8 cellular contexts compared by ENCODE assay signal in the genomic region with DNA sequence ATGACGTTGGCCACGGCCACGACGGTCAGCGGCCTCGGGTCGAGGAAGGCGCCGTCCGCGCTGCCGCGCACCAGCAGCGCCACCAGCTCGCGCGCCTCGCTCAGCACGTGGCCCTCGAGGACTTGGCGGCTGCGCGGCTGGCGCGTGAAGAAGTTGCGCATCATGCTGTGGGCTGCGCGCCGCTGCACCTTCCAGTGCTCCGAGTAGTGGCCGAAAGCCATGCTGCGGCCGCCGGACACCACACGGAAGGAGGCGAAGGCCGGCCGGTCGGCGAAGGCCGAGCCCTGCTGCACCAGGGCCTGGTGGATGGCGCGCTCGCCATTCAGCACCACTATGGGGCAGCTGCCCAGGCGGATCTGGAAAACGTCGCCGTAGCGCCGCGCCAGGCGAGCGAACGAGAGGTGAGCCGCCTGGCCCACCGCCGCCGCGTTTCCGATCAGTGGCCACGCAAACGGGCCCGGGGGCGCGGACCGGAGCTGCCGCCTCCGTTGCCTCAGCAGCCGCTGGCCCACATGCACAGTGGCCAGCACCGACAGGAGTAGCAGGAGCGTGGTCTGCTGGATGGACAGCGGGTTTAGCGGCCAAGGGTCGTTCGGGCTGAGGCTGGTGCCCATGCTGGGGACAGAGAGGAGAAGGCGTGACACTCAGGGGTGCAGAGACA. TPM values are rescaled to one million over a fixed set of nuclear protein-coding genes. Genes with fewer than 3 reads are reported as not detected.
DNase-seq lines count a peak whose midpoint lies in the region; ATAC-seq, FAIRE-seq and TF ChIP-seq lines count a peak whose summit lies in the region.

No MANE protein-coding gene starts in this region.

- no peak overlapping the region for H3K14ac ChIP-seq in H1 (ENCODE audit: insufficient read length)

- H3K9me3 ChIP-seq in H1 (ENCODE audit: insufficient read depth in 2 of 2, low read depth in 1 of 2, low read length in 1 of 2) = no peaks in the 10 kb centered on the region; a peak in 1 of 4 replicates
- H3K9me3 ChIP-seq in mesodermal cell (ENCODE audit: control insufficient read depth, low read length) = no peaks in the 10 kb centered on the region
- no peaks in the 10 kb centered on the region for H3K9me3 ChIP-seq in SJCRH30 (replicated peaks)

- peak overlapping the region; percentile 90 for H3K18ac ChIP-seq in H1 (ENCODE audit: extremely low read depth, low read length)

- H3K4me1 ChIP-seq in H1 (replicated peaks in 1 of 4; ENCODE audit: control insufficient read depth in 3 of 4, insufficient read depth in 4 of 4, low read length in 3 of 4) (peaks cover 9 to 30% (median 19%) of the 10 kb centered on the region in 4 experiments), mesodermal cell (ENCODE audit: control insufficient read depth, insufficient read depth, low read length, poor library complexity, severe bottlenecking) (peaks cover 14% of the 10 kb centered on the region), SJCRH30 (no peaks in the 10 kb centered on the region)

- FAIRE-seq in H1 (lab: Jason Lieb, UNC) = no peak

- H3K27me3 ChIP-seq in H1 (replicated peaks in 1 of 4; ENCODE audit: control insufficient read depth in 3 of 4, extremely low read depth in 1 of 4, insufficient read depth in 3 of 4, low read length in 3 of 4) (peaks cover 31 to 61% (median 51%) of the 10 kb centered on the region in 4 experiments), SJCRH30 (no peaks in the 10 kb centered on the region)

- peak overlapping the region; percentile 84; the same call in 1 of the 2 replicates for H2BK15ac ChIP-seq in H1 (ENCODE audit: low read length)

- peaks cover 3% of the 10 kb centered on the region for H3K36me3 Mint-ChIP-seq in stimulated activated naive CD8-positive, alpha-beta T cell treated with anti-CD3 and anti-CD28 coated beads, Interleukin-15, Interleukin-2, amounts not matched to agents 100 ng/mL and 50 ng/mL, for 24 hours (ENCODE audit: low read depth)

- no peak overlapping the region for H3K56ac ChIP-seq in H1 (replicated peaks; ENCODE audit: insufficient read length, low read depth, low read length)

- H3K27ac Mint-ChIP-seq in stimulated activated naive CD8-positive, alpha-beta T cell treated with anti-CD3 and anti-CD28 coated beads, Interleukin-15, Interleukin-2, amounts not matched to agents 100 ng/mL and 50 ng/mL, for 24 hours = no peak overlapping the region

- no peak for TF ChIP-seq EP300 in H1 (IDR thresholded peaks at IDR 0.05; ENCODE audit: borderline replicate concordance in 1 of 2, low read depth in 2 of 2, low read length in 2 of 2)

- H3K23ac ChIP-seq in H1 (ENCODE audit: insufficient read length) = no peak overlapping the region

- H3K27me3 Mint-ChIP-seq in stimulated activated naive CD8-positive, alpha-beta T cell treated with anti-CD3 and anti-CD28 coated beads, Interleukin-15, Interleukin-2, amounts not matched to agents 100 ng/mL and 50 ng/mL, for 24 hours = peaks cover 66% of the 10 kb centered on the region

- no peaks in the 10 kb centered on the region for H3K9me3 Mint-ChIP-seq in stimulated activated naive CD8-positive, alpha-beta T cell treated with anti-CD3 and anti-CD28 coated beads, Interleukin-15, Interleukin-2, amounts not matched to agents 100 ng/mL and 50 ng/mL, for 24 hours

- H4K20me1 ChIP-seq in H1 (replicated peaks in 1 of 2; ENCODE audit: control insufficient read depth in 1 of 2, insufficient read depth in 2 of 2, low read length in 2 of 2) = no peaks in the 10 kb centered on the region

- POLR2A ChIA-PET in H1 (lab: Charles Lee; ENCODE audit: partially characterized antibody) = interaction anchor here (0.9 to 3.6 kb wide), 7 partner anchors 8 to 33 kb away, joined by 3 to 27 read pairs (median 3); no protein-coding TSS in a partner anchor

- CTCF ChIA-PET in H1 (lab: Charles Lee; ENCODE audit: partially characterized antibody) = interaction anchor here (0.6 to 6.5 kb wide), 8 partner anchors 10 to 394 kb away, joined by 3 to 76 read pairs (median 4); no protein-coding TSS in a partner anchor

- TF ChIP-seq RAD21 in H1 (IDR thresholded peaks at IDR 0.05 in 1 of 2, conservative IDR thresholded peaks at IDR 0.05 in 1 of 2; ENCODE audit: low read depth in 2 of 2, low read length in 2 of 2) = no peak

- peak overlapping the region; percentile 90 for H4K91ac ChIP-seq in H1 (replicated peaks; ENCODE audit: insufficient read length, low read length)

- H3K79me2 ChIP-seq in H1 (ENCODE audit: control insufficient read depth in 1 of 2, insufficient read depth in 2 of 2, low read length in 2 of 2) = no peaks in the 10 kb centered on the region

- DNase-seq in stimulated activated naive CD8-positive, alpha-beta T cell treated with anti-CD3 and anti-CD28 coated beads, Interleukin-15, Interleukin-2, amounts not matched to agents 100 U/mL and 50 U/mL, for 24 hours = no peak
- peak in 1 of 2 experiments; percentile 77 for DNase-seq in H1 (ENCODE audit: low read depth in 1 of 2, low spot score in 2 of 2)
- no peak for DNase-seq in DMS79 treated with DMSO at 0.1 percent for 48 hours (lab: John Stamatoyannopoulos, UW)
- DNase-seq in GM19240 (ENCODE audit: insufficient read length, low spot score) = no peak
- no peak for DNase-seq in SJCRH30

- no peak overlapping the region for H3K4ac ChIP-seq in H1 (replicated peaks; ENCODE audit: insufficient read length, low read depth, low read length)

- WGBS in H1 (ENCODE audit: extremely low coverage in 1 of 2, insufficient coverage in 1 of 2, insufficient read length in 1 of 2, insufficient replicate concordance in 2 of 2, low coverage in 1 of 2, low lambda C conversion rate in 2 of 2, missing lambda C conversion rate in 1 of 2), 2 experiments = 5% methylated on average over 50 of the region's 76 CpGs; no CpG with 5 or more reads in 1 of the 2 experiments
- 8 to 12% methylated on average over 51 to 70 of the region's 76 CpGs for WGBS in mesodermal cell (ENCODE audit: insufficient coverage in 2 of 2), 2 experiments

- H3K4me3 Mint-ChIP-seq in stimulated activated naive CD8-positive, alpha-beta T cell treated with anti-CD3 and anti-CD28 coated beads, Interleukin-15, Interleukin-2, amounts not matched to agents 100 ng/mL and 50 ng/mL, for 24 hours = peak overlapping the region; percentile 53

- H3K79me1 ChIP-seq in H1 (ENCODE audit: low read depth, low read length) = no peaks in the 10 kb centered on the region

- no peak overlapping the region for H2AK5ac ChIP-seq in H1 (ENCODE audit: low read depth, low read length)

- peaks cover 31% of the 10 kb centered on the region for H3K4me1 Mint-ChIP-seq in stimulated activated naive CD8-positive, alpha-beta T cell treated with anti-CD3 and anti-CD28 coated beads, Interleukin-15, Interleukin-2, amounts not matched to agents 100 ng/mL and 50 ng/mL, for 24 hours (ENCODE audit: low read depth)

- H2BK12ac ChIP-seq in H1 (ENCODE audit: low read depth, low read length) = peak overlapping the region; percentile 100; the same call in 1 of the 2 replicates

- no peak overlapping the region for H3K9ac ChIP-seq in H1 (replicated peaks in 1 of 4; ENCODE audit: extremely low read depth in 1 of 4, low read depth in 3 of 4, low read length in 3 of 4)

- H3K23me2 ChIP-seq in H1 (ENCODE audit: low read depth, low read length) = peaks cover 26% of the 10 kb centered on the region

- peak overlapping the region; percentile 26 to 63 (median 51); a peak in 7 of 8 replicates for H3K4me3 ChIP-seq in H1 (ENCODE audit: extremely low read depth in 1 of 4, insufficient read depth in 2 of 4, low read depth in 3 of 4, low read length in 4 of 4)
- peak overlapping the region; percentile 49 for H3K4me3 ChIP-seq in mesodermal cell (ENCODE audit: extremely low read depth, insufficient read depth, low read length, poor library complexity, severe bottlenecking)
- no peak overlapping the region for H3K4me3 ChIP-seq in SJCRH30

- H2AFZ ChIP-seq in H1 (ENCODE audit: low read length) = peak overlapping the region; percentile 82; the same call in 1 of the 2 replicates

- TF ChIP-seq POLR2A in H1 (IDR thresholded peaks at IDR 0.05; ENCODE audit: control extremely low read depth in 1 of 2, low read depth in 2 of 2, low read length in 2 of 2) = no peak

- TF ChIP-seq CTCF in H1 (IDR thresholded peaks at IDR 0.05; ENCODE audit: control extremely low read depth in 1 of 3, insufficient read depth in 1 of 3, low read depth in 1 of 3, low read length in 3 of 3) = peak in 1 of 3 experiments; percentile 3; a peak in 1 of 4 replicates

- H3K36me3 ChIP-seq in H1 (ENCODE audit: control insufficient read depth in 2 of 4, insufficient read depth in 4 of 4, low read length in 3 of 4) = peaks cover 0 to 4% (median 0%) of the 10 kb centered on the region in 4 experiments; a peak in 1 of 8 replicates
- no peaks in the 10 kb centered on the region for H3K36me3 ChIP-seq in mesodermal cell (ENCODE audit: control insufficient read depth, insufficient read depth, low read length)
- no peaks in the 10 kb centered on the region for H3K36me3 ChIP-seq in SJCRH30

- H2BK5ac ChIP-seq in H1 (ENCODE audit: low read depth, low read length) = peak overlapping the region; percentile 78; the same call in 1 of the 2 replicates

- H3K4me2 ChIP-seq in H1 (ENCODE audit: insufficient read depth in 1 of 2, low read depth in 2 of 2, low read length in 2 of 2) = peak overlapping the region; percentile 91 to 94

- H3K27ac ChIP-seq in H1 (ENCODE audit: low read depth, low read length) (no peak overlapping the region), mesodermal cell (ENCODE audit: low read depth, low read length, severe bottlenecking) (no peak overlapping the region), SJCRH30 (no peak overlapping the region)

- peak overlapping the region; percentile 43; the same call in 1 of the 2 replicates for H2BK20ac ChIP-seq in H1 (ENCODE audit: low read length)

- peak overlapping the region; percentile 88 for H4K8ac ChIP-seq in H1 (ENCODE audit: extremely low read depth, insufficient read depth, low read length)

- H4K5ac ChIP-seq in H1 (ENCODE audit: insufficient read length, low read depth, low read length) = no peak overlapping the region

- H2BK120ac ChIP-seq in H1 (replicated peaks; ENCODE audit: low read depth, low read length) = no peak overlapping the region

- no peak for ATAC-seq in stimulated activated naive CD8-positive, alpha-beta T cell treated with anti-CD3 and anti-CD28 coated beads, Interleukin-15, Interleukin-2, amounts not matched to agents 100 U/mL and 50 U/mL, for 24 hours
- no peak for ATAC-seq in GM18870 (IDR thresholded peaks at IDR 0.05; ENCODE audit: unreplicated experiment)

RNA-seq across cellular contexts. Expression of a gene that starts 1.0 kb away (rescaled TPM):
- 4.7 and 5.7 TPM in 2 replicates for total RNA-seq in H1 (2021; fragmentation: NEBNext Ultra II Directional; extraction: Animal tissue kit (Norgen Biotek cat#: 25700))
- 1.3 and 2.2 TPM in 2 replicates for polyA plus RNA-seq in H1 (2011; rRNA removed)
- 1.4 TPM for polyA plus RNA-seq in H1 (2011; cell fraction: cytosol; rRNA removed)
- 3.5 TPM for polyA plus RNA-seq in H1 (2011; cell fraction: nucleus; rRNA removed)
- polyA plus RNA-seq in H1 (2012, experiment 1 of 2) = 0.71 to 1.0 TPM (median 0.84 TPM) in 4 replicates
- polyA plus RNA-seq in H1 (2012, experiment 2 of 2) = 0.03 TPM
- polyA plus RNA-seq in H1 (2013, experiment 1 of 2) = 3.4 TPM
- polyA plus RNA-seq in H1 (2013, experiment 2 of 2) = 3.0 TPM
- polyA minus RNA-seq in H1 (2011; rRNA and poly(A)+ RNA removed) = 3.4 and 6.8 TPM in 2 replicates
- 1.3 TPM for polyA minus RNA-seq in H1 (2011; cell fraction: cytosol; rRNA and poly(A)+ RNA removed)
- 4.3 TPM for polyA minus RNA-seq in H1 (2011; cell fraction: nucleus; rRNA and poly(A)+ RNA removed)
- 4.1 TPM for polyA plus RNA-seq in mesodermal cell (2013, experiment 1 of 2)
- polyA plus RNA-seq in mesodermal cell (2013, experiment 2 of 2) = 3.1 TPM
- total RNA-seq in SJCRH30 (2014; rRNA removed; shearing (Covaris generic)) = not detected in 2 replicates
